ENCODE assay signal across 10 cellular contexts in the genomic region with DNA sequence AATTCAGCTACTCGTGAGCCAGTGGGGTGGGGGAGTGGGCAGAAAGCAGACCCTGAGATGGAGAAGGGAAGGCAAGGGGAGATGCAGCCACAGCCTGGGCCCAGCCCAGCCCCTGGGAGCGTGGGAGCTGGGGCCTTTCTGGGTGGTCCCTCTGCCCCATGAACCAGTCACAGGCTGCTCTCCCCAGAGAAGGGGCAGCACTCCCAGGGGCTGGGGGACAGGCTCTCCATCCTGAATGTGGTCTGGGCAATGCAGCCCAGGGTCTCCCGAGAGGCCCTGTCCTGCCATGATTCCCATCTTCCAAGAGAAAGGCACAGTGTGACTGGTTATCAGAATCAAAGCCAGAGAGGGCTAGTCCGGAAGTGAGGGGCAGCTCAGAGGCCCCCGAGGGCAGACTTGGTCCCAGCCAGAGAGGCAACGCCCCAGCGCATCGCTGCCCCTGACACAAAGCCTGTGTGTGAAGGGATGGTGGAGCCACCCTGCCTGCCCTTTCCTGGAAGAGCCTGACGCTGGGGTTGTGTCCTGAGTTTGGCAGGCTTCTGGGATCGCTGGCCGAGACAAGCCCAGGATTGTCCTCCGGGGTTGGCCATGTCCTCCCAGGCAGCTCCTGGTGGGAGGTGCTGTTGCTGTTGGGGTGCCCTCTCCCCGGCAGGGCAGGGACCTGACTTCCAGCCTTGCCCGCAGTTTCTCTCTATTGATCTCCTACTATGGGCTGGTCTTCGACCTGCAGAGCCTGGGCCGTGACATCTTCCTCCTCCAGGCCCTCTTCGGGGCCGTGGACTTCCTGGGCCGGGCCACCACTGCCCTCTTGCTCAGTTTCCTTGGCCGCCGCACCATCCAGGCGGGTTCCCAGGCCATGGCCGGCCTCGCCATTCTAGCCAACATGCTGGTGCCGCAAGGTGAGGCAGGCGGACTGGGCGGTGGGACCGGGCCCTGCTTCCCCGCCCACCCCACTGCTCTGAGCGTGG. TPM values are rescaled to one million over a fixed set of nuclear protein-coding genes. Genes with fewer than 3 reads are reported as not detected.
A peak's percentile ranks its signal among the peaks of the same experiment; 100 is the strongest.
DNase-seq lines count a peak whose midpoint lies in the region; ATAC-seq and TF ChIP-seq lines count a peak whose summit lies in the region.
"Had no signal": no experiment of that assay in that cellular context is flagged by ENCODE, and none has a peak within 500 bp of the region (broad histone marks: within the 10 kb centered on the region; RNA-seq: fewer than 3 reads in every experiment).

No MANE protein-coding gene starts in this region.

- H3K27me3 Mint-ChIP-seq in mesothelial cell of epicardium (ENCODE audit: low read depth) = no peaks in the 10 kb centered on the region
- peaks cover 12% of the 10 kb centered on the region for H3K27me3 Mint-ChIP-seq in stimulated activated memory B cell treated with anti-CD40 and anti-IgM and Interleukin-4, amounts not matched to agents 10 μg/mL and 1 μg/mL and 100 μg/mL, for 72 hours

- peaks cover 5% of the 10 kb centered on the region; the same call in 1 of the 2 replicates for H3K4me1 ChIP-seq in BE2C
- peaks cover 12% of the 10 kb centered on the region for H3K4me1 ChIP-seq in mammary epithelial cell (ENCODE audit: insufficient read depth, low read length)
- H3K4me1 ChIP-seq: sigmoid colon had no signal

- no peak for ATAC-seq in stimulated activated memory B cell treated with anti-CD40 and anti-IgM and Interleukin-4, amounts not matched to agents 10 μg/mL and 1 μg/mL and 100 μg/mL, for 72 hours

- H3K27ac ChIP-seq in KOPT-K1 (ENCODE audit: low read depth, low read length, poor library complexity, severe bottlenecking) (peak overlapping the region; percentile 37), mammary epithelial cell (ENCODE audit: insufficient read depth, low read depth, low read length) (no peak overlapping the region)
- H3K27ac ChIP-seq: esophagus muscularis mucosa, sigmoid colon had no signal

- no peak for TF ChIP-seq CTCF in BE2C (IDR thresholded peaks at IDR 0.05; ENCODE audit: low read depth, low read length)
- TF ChIP-seq CTCF in mammary epithelial cell (conservative IDR thresholded peaks at IDR 0.05 in 1 of 2, IDR thresholded peaks at IDR 0.05 in 1 of 2; ENCODE audit: extremely low read depth in 1 of 2, insufficient read depth in 1 of 2, low read depth in 1 of 2, low read length in 2 of 2) = no peak
- no peak for TF ChIP-seq CTCF in mesothelial cell of epicardium (IDR thresholded peaks at IDR 0.05; ENCODE audit: unreplicated experiment)

- H3K36me3 Mint-ChIP-seq in mesothelial cell of epicardium = no peaks in the 10 kb centered on the region
- no peaks in the 10 kb centered on the region for H3K36me3 Mint-ChIP-seq in stimulated activated memory B cell treated with anti-CD40 and anti-IgM and Interleukin-4, amounts not matched to agents 10 μg/mL and 1 μg/mL and 100 μg/mL, for 72 hours

- dilution Hi-C loops in mammary epithelial cell (cut with HindIII; ENCODE audit: low sequenced_read_pairs) = no loop called here

- peak overlapping the region; percentile 56 for H3K4me3 Mint-ChIP-seq in mesothelial cell of epicardium
- no peak overlapping the region for H3K4me3 Mint-ChIP-seq in stimulated activated memory B cell treated with anti-CD40 and anti-IgM and Interleukin-4, amounts not matched to agents 10 μg/mL and 1 μg/mL and 100 μg/mL, for 72 hours

- intact Hi-C loops in mammary epithelial cell (cut with micrococcal nuclease) = no loop called here

- H3K79me2 ChIP-seq in mammary epithelial cell (ENCODE audit: insufficient read depth, low read length) = no peaks in the 10 kb centered on the region

- H3K9me3 ChIP-seq in BE2C (no peaks in the 10 kb centered on the region), KOPT-K1 (ENCODE audit: insufficient read depth, low read length, poor library complexity, severe bottlenecking) (no peaks in the 10 kb centered on the region), mammary epithelial cell (replicated peaks; ENCODE audit: insufficient read depth, low read length) (no peaks in the 10 kb centered on the region)
- H3K9me3 ChIP-seq: esophagus muscularis mucosa, sigmoid colon had no signal

- peak overlapping the region; percentile 57 for H2AFZ ChIP-seq in mammary epithelial cell (ENCODE audit: low read depth, low read length)

- no peak overlapping the region for H3K9ac ChIP-seq in mammary epithelial cell (ENCODE audit: insufficient read depth, low read length)

- CTCF ChIA-PET in mammary epithelial cell (lab: Charles Lee; ENCODE audit: low non-redundant PET) = no interaction called here

- in situ Hi-C loops in mammary epithelial cell (cut with MboI; ENCODE audit: low sequenced_read_pairs in 2 of 2) = no loop called here

- H3K4me1 Mint-ChIP-seq in mesothelial cell of epicardium = peaks cover 15% of the 10 kb centered on the region
- no peaks in the 10 kb centered on the region for H3K4me1 Mint-ChIP-seq in stimulated activated memory B cell treated with anti-CD40 and anti-IgM and Interleukin-4, amounts not matched to agents 10 μg/mL and 1 μg/mL and 100 μg/mL, for 72 hours

- 65% methylated on average over 20 of the region's 30 CpGs for WGBS in mammary epithelial cell (ENCODE audit: low coverage, missing lambda C conversion rate)

- H3K27me3 ChIP-seq in BE2C (no peaks in the 10 kb centered on the region), mammary epithelial cell (ENCODE audit: insufficient read depth, low read length) (no peaks in the 10 kb centered on the region)
- H3K27me3 ChIP-seq: esophagus muscularis mucosa, sigmoid colon had no signal

- no peaks in the 10 kb centered on the region for H4K20me1 ChIP-seq in mammary epithelial cell (ENCODE audit: insufficient read depth, low read length)

- DNase-seq in BE2C = peak; percentile 31
- no peak for DNase-seq in mammary epithelial cell
- DNase-seq in mesothelial cell of epicardium (ENCODE audit: low spot score in 2 of 2, unreplicated experiment in 2 of 2) = no peak
- no peak for DNase-seq in SKM-1 treated with dmso at 0.1 percent for 144 hours (lab: John Stamatoyannopoulos, UW; ENCODE audit: unreplicated experiment)
- no peak for DNase-seq in ureter (ENCODE audit: low spot score)
- DNase-seq in activated CD8-positive, alpha-beta memory T cell treated with anti-CD3 and anti-CD28 coated beads for 24 hours = no peak

- H3K36me3 ChIP-seq in BE2C (no peaks in the 10 kb centered on the region), KOPT-K1 (ENCODE audit: insufficient read depth, low read length) (no peaks in the 10 kb centered on the region), mammary epithelial cell (ENCODE audit: insufficient read depth, low read length) (no peaks in the 10 kb centered on the region)
- H3K36me3 ChIP-seq: esophagus muscularis mucosa, sigmoid colon had no signal

- no peaks in the 10 kb centered on the region for H3K9me3 Mint-ChIP-seq in mesothelial cell of epicardium
- no peaks in the 10 kb centered on the region for H3K9me3 Mint-ChIP-seq in stimulated activated memory B cell treated with anti-CD40 and anti-IgM and Interleukin-4, amounts not matched to agents 10 μg/mL and 1 μg/mL and 100 μg/mL, for 72 hours

- H3K4me3 ChIP-seq in BE2C (ENCODE audit: low read depth, low read length) (no peak overlapping the region), mammary epithelial cell (replicated peaks in 1 of 3; ENCODE audit: insufficient read depth in 1 of 3, low read depth in 2 of 3, low read length in 3 of 3) (no peak overlapping the region)
- H3K4me3 ChIP-seq: sigmoid colon had no signal

- no peak overlapping the region for H3K4me2 ChIP-seq in mammary epithelial cell (ENCODE audit: insufficient read depth, low read depth, low read length)

- no TSS peak for BruUV-seq in mammary epithelial cell (replicated peaks; lab: Mats Ljungman, UMichigan)

- peak overlapping the region; percentile 70 for H3K27ac Mint-ChIP-seq in mesothelial cell of epicardium
- no peak overlapping the region for H3K27ac Mint-ChIP-seq in stimulated activated memory B cell treated with anti-CD40 and anti-IgM and Interleukin-4, amounts not matched to agents 10 μg/mL and 1 μg/mL and 100 μg/mL, for 72 hours

RNA-seq across cellular contexts. Expression of a gene that starts 11.5 kb away (rescaled TPM):
- not detected for polyA plus RNA-seq in BE2C (2012; ENCODE audit: insufficient read depth, insufficient read length, low read depth)
- total RNA-seq in mammary epithelial cell = not detected
- not detected for polyA plus RNA-seq in mammary epithelial cell
- not detected for polyA minus RNA-seq in mammary epithelial cell
- total RNA-seq in mesothelial cell of epicardium = 0.09 to 0.13 TPM (median 0.09 TPM) in 3 replicates
- 0.44 TPM for total RNA-seq in ureter
- total RNA-seq: esophagus muscularis mucosa, sigmoid colon had no signal

RNA-seq across cellular contexts. Expression of a gene that starts 23.8 kb away (rescaled TPM):
- polyA plus RNA-seq in BE2C (2012; ENCODE audit: insufficient read depth, insufficient read length, low read depth) = not detected
- total RNA-seq in mammary epithelial cell = not detected
- polyA plus RNA-seq in mammary epithelial cell = not detected
- polyA minus RNA-seq in mammary epithelial cell = not detected
- not detected in 3 replicates for total RNA-seq in mesothelial cell of epicardium
- not detected for total RNA-seq in ureter
- total RNA-seq: esophagus muscularis mucosa, sigmoid colon had no signal
- polyA plus RNA-seq: sigmoid colon had no signal
